In the genomic region with DNA sequence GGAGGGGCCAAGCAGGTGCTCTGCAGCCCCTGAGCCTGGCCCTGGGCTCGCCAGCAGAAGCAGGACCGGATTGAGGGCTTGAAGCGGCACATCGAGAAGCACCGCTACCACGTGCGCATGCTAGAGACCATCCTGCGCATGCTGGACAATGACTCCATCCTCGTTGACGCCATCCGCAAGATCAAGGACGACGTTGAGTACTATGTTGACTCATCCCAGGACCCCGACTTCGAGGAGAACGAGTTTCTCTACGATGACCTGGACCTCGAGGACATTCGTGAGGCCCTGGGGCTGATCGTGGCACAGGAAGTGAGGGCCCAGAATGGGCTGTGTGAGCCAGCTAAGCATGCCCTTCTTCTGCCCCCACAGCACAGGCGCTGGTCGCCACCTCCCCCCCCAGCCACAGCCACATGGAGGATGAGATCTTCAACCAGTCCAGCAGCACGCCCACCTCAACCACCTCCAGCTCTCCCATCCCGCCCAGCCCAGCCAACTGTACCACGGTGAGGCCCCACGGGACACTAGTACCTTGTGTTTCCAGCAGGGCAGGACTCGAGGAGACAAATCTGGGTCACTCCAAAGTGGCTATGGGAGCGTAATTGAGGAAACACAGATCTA, we compare ENCODE assay signal across 1 cellular context.
TF ChIP-seq lines count a peak whose summit lies in the region.

No MANE protein-coding gene starts in this region.

TF ChIP-seq in HepG2, 621 proteins besides CTCF, POLR2A, EP300 and RAD21:
- TF ChIP-seq ZBTB49 (CRISPR knock-in tag; IDR thresholded peaks at IDR 0.05; ENCODE audit: borderline replicate concordance): no peak
- peak; percentile 36 for TF ChIP-seq AGO2 (optimal IDR thresholded peaks at IDR 0.05; ENCODE audit: low read depth, low read length)
- 0 out of 2 replicates have a peak, but pooled peaks have one; percentile 33 for TF ChIP-seq RBFOX2 (IDR thresholded peaks at IDR 0.05; ENCODE audit: low read depth, low read length)
TF ChIP-seq in HepG2: peak in this region for 2.
